In genomic region chr12:724194-724855, GRCh38 we compare ENCODE assay signal across 9 cellular contexts. TPM values are rescaled to one million over a fixed set of nuclear protein-coding genes. Genes with fewer than 3 reads are reported as not detected.
A peak's percentile ranks its signal among the peaks of the same experiment; 100 is the strongest.
DNase-seq lines count a peak whose midpoint lies in the region; ATAC-seq and FAIRE-seq lines count a peak whose summit lies in the region.
"Had no signal": no experiment of that assay in that cellular context is flagged by ENCODE, and none has a peak within 500 bp of the region (broad histone marks: within the 10 kb centered on the region; RNA-seq: fewer than 3 reads in every experiment).

No MANE protein-coding gene starts in this region.

- CTCF ChIA-PET in CD4-positive, alpha-beta memory T cell (lab: Charles Lee; ENCODE audit: partially characterized antibody): interaction anchor here (0.6 to 2.4 kb wide), 2 partner anchors 26 to 46 kb away, joined by 3 to 11 read pairs; no protein-coding TSS in a partner anchor

- no peak for ATAC-seq in GM19324 (IDR thresholded peaks at IDR 0.05; ENCODE audit: low FRiP score, unreplicated experiment)

- H3K36me3 Mint-ChIP-seq in CD4-positive, alpha-beta memory T cell: no peaks in the 10 kb centered on the region
- peaks cover 3% of the 10 kb centered on the region for H3K36me3 Mint-ChIP-seq in T-helper 2 cell treated with Interferon-gamma antibody and Interleukin-4, amounts not matched to agents 5 μg/mL and 100 μg/mL, for 36 hours (ENCODE audit: low read depth)
- H3K36me3 Mint-ChIP-seq in immature natural killer cell: peaks cover 0 to 5% (median 0%) of the 10 kb centered on the region in 3 donors

- FAIRE-seq in frontal cortex (lab: Jason Lieb, UNC): no peak
- FAIRE-seq: endothelial cell of umbilical vein had no signal

- peak overlapping the region; percentile 59 to 93 (median 85) for H3K27ac Mint-ChIP-seq in CD4-positive, alpha-beta memory T cell
- peak overlapping the region; percentile 62 for H3K27ac Mint-ChIP-seq in T-helper 2 cell treated with Interferon-gamma antibody and Interleukin-4, amounts not matched to agents 5 μg/mL and 100 μg/mL, for 36 hours
- peak overlapping the region in 4 of 6 donors; percentile 8 to 56 (median 40) for H3K27ac Mint-ChIP-seq in immature natural killer cell

- POLR2A ChIA-PET in CD4-positive, alpha-beta memory T cell (lab: Charles Lee; ENCODE audit: partially characterized antibody): interaction anchor here (11.7 kb wide), 1 partner anchor 28 kb away, joined by 138 read pairs; the partner anchor contains the start of gene WNK1

- no peaks in the 10 kb centered on the region for H3K9me3 Mint-ChIP-seq in CD4-positive, alpha-beta memory T cell
- H3K9me3 Mint-ChIP-seq in T-helper 2 cell treated with Interferon-gamma antibody and Interleukin-4, amounts not matched to agents 5 μg/mL and 100 μg/mL, for 36 hours: peaks cover under 1% of the 10 kb centered on the region
- H3K9me3 Mint-ChIP-seq in immature natural killer cell: no peaks in the 10 kb centered on the region

- no peaks in the 10 kb centered on the region for H3K9me3 ChIP-seq in CD4-positive, alpha-beta memory T cell (ENCODE audit: control insufficient read depth in 1 of 2, low read length in 2 of 2)

- no peak overlapping the region for H3K4me3 ChIP-seq in CD4-positive, alpha-beta memory T cell (ENCODE audit: low read length in 2 of 2)

- H3K4me1 Mint-ChIP-seq in CD4-positive, alpha-beta memory T cell: peaks cover 46 to 82% (median 65%) of the 10 kb centered on the region in 4 donors
- H3K4me1 Mint-ChIP-seq in T-helper 2 cell treated with Interferon-gamma antibody and Interleukin-4, amounts not matched to agents 5 μg/mL and 100 μg/mL, for 36 hours (ENCODE audit: low read depth): peaks cover 55% of the 10 kb centered on the region
- peaks cover 19 to 25% of the 10 kb centered on the region in 2 donors for H3K4me1 Mint-ChIP-seq in immature natural killer cell

- peak overlapping the region; percentile 34 for H3K27ac ChIP-seq in CD4-positive, alpha-beta memory T cell (ENCODE audit: low read depth, low read length)

- peaks cover 61% of the 10 kb centered on the region for H3K4me1 ChIP-seq in CD4-positive, alpha-beta memory T cell (ENCODE audit: insufficient read depth, low read length)

- peak overlapping the region in 6 of 8 donors; percentile 1 to 49 (median 32) for H3K4me3 Mint-ChIP-seq in CD4-positive, alpha-beta memory T cell
- no peak overlapping the region for H3K4me3 Mint-ChIP-seq in T-helper 2 cell treated with Interferon-gamma antibody and Interleukin-4, amounts not matched to agents 5 μg/mL and 100 μg/mL, for 36 hours
- H3K4me3 Mint-ChIP-seq in immature natural killer cell: no peak overlapping the region

- intact Hi-C loops in CD4-positive, alpha-beta memory T cell (cut with micrococcal nuclease): loop anchor here (2.0 kb wide), 1 partner anchor 40 kb away; no protein-coding TSS in a partner anchor

- peak in 1 of 5 donors; percentile 20 for DNase-seq in CD4-positive, alpha-beta memory T cell
- DNase-seq in HT1080 (ENCODE audit: low read depth) (peak; percentile 48), immature natural killer cell (no peak), NCI-H1092 (lab: John Stamatoyannopoulos, UW) (no peak), frontal cortex (ENCODE audit: low spot score in 2 of 2) (no peak), NCI-H128 (lab: John Stamatoyannopoulos, UW; ENCODE audit: unreplicated experiment) (no peak)
- DNase-seq in T-helper 2 cell treated with Interferon-gamma antibody and Interleukin-4, amounts not matched to agents 5 μg/mL and 100 μg/mL, for 36 hours (ENCODE audit: low spot score): no peak

- no peaks in the 10 kb centered on the region for H3K36me3 ChIP-seq in CD4-positive, alpha-beta memory T cell (ENCODE audit: insufficient read depth, low read length)

- H3K27me3 Mint-ChIP-seq in CD4-positive, alpha-beta memory T cell: no peaks in the 10 kb centered on the region
- no peaks in the 10 kb centered on the region for H3K27me3 Mint-ChIP-seq in T-helper 2 cell treated with Interferon-gamma antibody and Interleukin-4, amounts not matched to agents 5 μg/mL and 100 μg/mL, for 36 hours (ENCODE audit: low read depth)
- peaks cover 0 to 2% (median 0%) of the 10 kb centered on the region in 3 donors for H3K27me3 Mint-ChIP-seq in immature natural killer cell (ENCODE audit: low read depth in 3 of 3)

- H3K27me3 ChIP-seq in CD4-positive, alpha-beta memory T cell (ENCODE audit: insufficient read depth, low read length): no peaks in the 10 kb centered on the region

RNA-seq across cellular contexts. Expression of gene WNK1, which starts 28.1 kb away (rescaled TPM):
- total RNA-seq in CD4-positive, alpha-beta memory T cell: 100 to 1,000 TPM; 192 to 194 TPM
- polyA plus RNA-seq in CD4-positive, alpha-beta memory T cell: 10 to 100 TPM in 1 of 2 donors, 1 to 10 TPM in 1; 4.5 to 49.5 TPM
- total RNA-seq in HT1080 (2014; rRNA removed; shearing (Covaris generic)): 50.6 and 53.5 TPM in 2 replicates
- polyA plus RNA-seq in HT1080 (2015; cell fraction: cytosol; rRNA removed): 35.5 and 44.9 TPM in 2 replicates
- 61.4 and 61.8 TPM in 2 replicates for polyA plus RNA-seq in HT1080 (2015; cell fraction: nucleus; rRNA removed)
- polyA plus RNA-seq in immature natural killer cell: 10 to 100 TPM in 1 of 3 donors, 1 to 10 TPM in 2; 7.5 to 46.5 (median 8.6) TPM
- 48.5 TPM for total RNA-seq in frontal cortex

Comparison
In these comparisons a context has a peak if more than half of its experiments do, and no peak if none do; other contexts are left out.
1. H3K4me3 Mint-ChIP-seq: peak in CD4-positive, alpha-beta memory T cell (6 of 8); none in T-helper 2 cell treated with Interferon-gamma antibody and Interleukin-4, amounts not matched to agents 5 μg/mL and 100 μg/mL, for 36 hours (single experiment) and immature natural killer cell (0 of 5).
2. Peak in every context shown above with its lines, with median percentiles within 50 percentile points of each other: H3K27ac Mint-ChIP-seq.